In the genomic region with DNA sequence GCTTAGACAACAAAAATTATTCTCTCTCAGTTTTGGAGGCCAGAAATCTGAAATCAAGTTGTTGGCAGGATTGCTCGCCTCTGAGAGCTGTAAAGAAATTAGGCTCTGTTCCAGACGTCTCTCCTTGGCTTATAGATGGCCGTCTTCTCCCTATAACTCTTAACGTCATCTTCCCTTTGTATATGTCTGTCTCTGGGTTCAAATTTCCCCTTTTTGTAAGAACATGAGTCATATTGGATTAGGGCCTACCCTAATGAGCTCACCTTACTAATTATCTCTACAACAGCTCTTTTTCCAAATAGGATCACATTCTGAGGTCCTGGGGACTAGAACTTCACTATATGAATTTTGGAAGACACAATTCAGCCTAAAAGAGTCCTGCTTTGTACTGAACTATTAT, we compare ENCODE assay signal across 37 cellular contexts. TPM values are rescaled to one million over a fixed set of nuclear protein-coding genes. Genes with fewer than 3 reads are reported as not detected.
"Had no signal": no experiment of that assay in that cellular context is flagged by ENCODE, and none has a peak within 500 bp of the region (broad histone marks: within the 10 kb centered on the region; RNA-seq: fewer than 3 reads in every experiment).

No MANE protein-coding gene starts in this region.

- H2AFZ ChIP-seq: neural progenitor cell, parathyroid adenoma had no signal

- H3K36me3 ChIP-seq: lower lobe of right lung, neural progenitor cell, neutrophil, right atrium auricular region, right lobe of liver, tibial nerve, uterus had no signal

- H3K4me2 ChIP-seq: neural progenitor cell, smooth muscle cell had no signal

- H3K79me2 ChIP-seq: parathyroid adenoma had no signal

- FAIRE-seq: keratinocyte had no signal

- ATAC-seq: left cardiac atrium; left lobe of liver; lower lobe of right lung; natural killer cell; right lobe of liver; stimulated activated memory B cell treated with anti-CD40 and anti-IgM and Interleukin-4, amounts not matched to agents 10 μg/mL and 1 μg/mL and 100 μg/mL, for 72 hours; stimulated activated naive CD8-positive, alpha-beta T cell treated with anti-CD3 and anti-CD28 coated beads, Interleukin-15, amount 100 ng/mL, for 72 hours had no signal

- H3K27ac ChIP-seq: lower lobe of right lung, neural progenitor cell, neutrophil, parathyroid adenoma, right atrium auricular region, right lobe of liver, tibial nerve, uterus had no signal

- H3K9me3 ChIP-seq: lower lobe of right lung, neutrophil, right atrium auricular region, right lobe of liver, tibial nerve, uterus had no signal

- H3K4me1 Mint-ChIP-seq: mesothelial cell of epicardium; naive B cell; natural killer cell; nephron progenitor cell; neural progenitor cell; stimulated activated memory B cell treated with anti-CD40 and anti-IgM and Interleukin-4, amounts not matched to agents 10 μg/mL and 1 μg/mL and 100 μg/mL, for 72 hours; stimulated activated naive CD8-positive, alpha-beta T cell treated with anti-CD3 and anti-CD28 coated beads, Interleukin-15, amount 100 ng/mL, for 72 hours had no signal

- H3K27me3 ChIP-seq: neural progenitor cell, neutrophil, right atrium auricular region, right lobe of liver, tibial nerve, uterus had no signal

- H3K9me3 Mint-ChIP-seq: natural killer cell, type B pancreatic cell had no signal

- H3K9ac ChIP-seq: neural progenitor cell, parathyroid adenoma had no signal

- H3K4me3 Mint-ChIP-seq: mesothelial cell of epicardium; naive B cell; natural killer cell; nephron progenitor cell; neural progenitor cell; stimulated activated memory B cell treated with anti-CD40 and anti-IgM and Interleukin-4, amounts not matched to agents 10 μg/mL and 1 μg/mL and 100 μg/mL, for 72 hours; stimulated activated naive CD8-positive, alpha-beta T cell treated with anti-CD3 and anti-CD28 coated beads, Interleukin-15, amount 100 ng/mL, for 72 hours; type B pancreatic cell had no signal

- H3K4me1 ChIP-seq: lower lobe of right lung, neural progenitor cell, parathyroid adenoma, right atrium auricular region, right lobe of liver, tibial nerve, uterus had no signal

- H3K27ac Mint-ChIP-seq: mesothelial cell of epicardium; naive B cell; natural killer cell; nephron progenitor cell; neural progenitor cell; stimulated activated memory B cell treated with anti-CD40 and anti-IgM and Interleukin-4, amounts not matched to agents 10 μg/mL and 1 μg/mL and 100 μg/mL, for 72 hours; stimulated activated naive CD8-positive, alpha-beta T cell treated with anti-CD3 and anti-CD28 coated beads, Interleukin-15, amount 100 ng/mL, for 72 hours; type B pancreatic cell had no signal

- H3K4me3 ChIP-seq: lower lobe of right lung, neural progenitor cell, right atrium auricular region, right lobe of liver, smooth muscle cell, tibial nerve, uterus had no signal

- DNase-seq: kidney glomerular epithelial cell; left cardiac atrium; lower lobe of right lung; mesendoderm; naive B cell; natural killer cell; nephron progenitor cell; occipital lobe; right lobe of liver; stimulated activated CD4-positive, alpha-beta T cell treated with anti-CD3 and anti-CD28 coated beads, Interleukin-1b, Interleukin-23, amount 100 ng/mL, for 48 hours; stimulated activated CD4-positive, alpha-beta T cell treated with anti-CD3 and anti-CD28 coated beads, Interleukin-2, amount 100 ng/mL, for 48 hours; stimulated activated CD4-positive, alpha-beta T cell treated with anti-CD3 and anti-CD28 coated beads, Interleukin-4, amount 100 ng/mL, for 4 hours; stimulated activated CD8-positive, alpha-beta memory T cell treated with anti-CD3 and anti-CD28 coated beads, Interleukin-4, amount 100 ng/mL, for 48 hours; stimulated activated naive CD4-positive, alpha-beta T cell treated with Interleukin-2 at 50 U/mL for 16 hours; stimulated activated naive CD8-positive, alpha-beta T cell treated with anti-CD3 and anti-CD28 coated beads, Interleukin-15, amount 100 ng/mL, for 72 hours; substantia nigra; uterus had no signal

- H3K36me3 Mint-ChIP-seq: mesothelial cell of epicardium, natural killer cell, neural progenitor cell, type B pancreatic cell had no signal

RNA-seq across cellular contexts. Expression of gene GALNTL5, which starts 22.4 kb away (rescaled TPM):
- total RNA-seq: left cardiac atrium, left lobe of liver, liver, lower lobe of right lung, mesothelial cell of epicardium, mononuclear cell, natural killer cell, occipital lobe, osteocyte, posterior vena cava, pulmonary artery endothelial cell, renal cortical epithelial cell, right atrium auricular region, right lobe of liver, skeletal muscle tissue, smooth muscle cell, temporal lobe, tibial nerve, ureter, uterus had no signal
- polyA plus RNA-seq: keratinocyte, liver, smooth muscle cell had no signal
